ENCODE assay signal across 3 cellular contexts in the genomic region with DNA sequence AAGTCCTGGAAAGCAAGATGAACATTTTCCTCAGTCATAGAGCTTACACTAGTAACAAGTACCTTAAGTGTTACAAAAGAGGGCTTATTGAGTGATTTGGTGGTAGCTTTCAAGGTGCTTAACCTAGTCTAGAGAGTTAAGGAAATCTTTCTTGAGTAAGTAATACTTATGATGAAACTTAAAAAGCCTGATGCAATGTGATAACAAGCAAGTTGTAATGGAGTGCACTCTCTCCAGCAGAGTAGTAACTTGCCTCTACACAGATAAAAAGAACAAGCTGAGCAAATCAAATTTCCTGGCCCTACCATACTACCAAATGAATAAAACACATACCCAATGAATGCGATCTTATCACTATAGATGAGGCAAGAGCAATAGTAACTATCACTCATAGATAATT.
"Had no signal": no experiment of that assay in that cellular context is flagged by ENCODE, and none has a peak within 500 bp of the region (broad histone marks: within the 10 kb centered on the region; RNA-seq: fewer than 3 reads in every experiment).

No MANE protein-coding gene starts in this region.

- H3K4me3 ChIP-seq: GM12878 had no signal

- ATAC-seq: GM12878 had no signal

- DNase-seq: GDM1, GF-D8 had no signal
